In genomic region chr9:92500725-92501124, GRCh38 we compare ENCODE assay signal across 24 cellular contexts.
DNase-seq lines count a peak whose midpoint lies in the region; ATAC-seq and TF ChIP-seq lines count a peak whose summit lies in the region.
"Had no signal": no experiment of that assay in that cellular context is flagged by ENCODE, and none has a peak within 500 bp of the region (broad histone marks: within the 10 kb centered on the region; RNA-seq: fewer than 3 reads in every experiment).

No MANE protein-coding gene starts in this region.

- no peak for ATAC-seq in activated naive CD8-positive, alpha-beta T cell treated with anti-CD3 and anti-CD28 coated beads, Interleukin-2, amount 50 U/mL, for 24 hours
- ATAC-seq: CD8-positive, alpha-beta T cell; GM23338 had no signal

- H3K9me3 ChIP-seq in tibial artery, result no peaks in the 10 kb centered on the region
- H3K9me3 ChIP-seq: Caco-2 had no signal

- H3K9me3 Mint-ChIP-seq in activated naive CD8-positive, alpha-beta T cell (ENCODE audit: low read depth), result no peaks in the 10 kb centered on the region
- H3K9me3 Mint-ChIP-seq in activated naive CD8-positive, alpha-beta T cell treated with anti-CD3 and anti-CD28 coated beads, Interleukin-2, amount 50 U/mL, for 24 hours, result no peaks in the 10 kb centered on the region
- H3K9me3 Mint-ChIP-seq: CD8-positive, alpha-beta T cell; GM23338; H9 had no signal

- H3K27me3 Mint-ChIP-seq in activated naive CD8-positive, alpha-beta T cell, result no peaks in the 10 kb centered on the region
- no peaks in the 10 kb centered on the region for H3K27me3 Mint-ChIP-seq in activated naive CD8-positive, alpha-beta T cell treated with anti-CD3 and anti-CD28 coated beads, Interleukin-2, amount 50 U/mL, for 24 hours
- H3K27me3 Mint-ChIP-seq: B cell had no signal

- H3K4me1 Mint-ChIP-seq in activated naive CD8-positive, alpha-beta T cell (ENCODE audit: low read depth), result no peaks in the 10 kb centered on the region
- H3K4me1 Mint-ChIP-seq in activated naive CD8-positive, alpha-beta T cell treated with anti-CD3 and anti-CD28 coated beads, Interleukin-2, amount 50 U/mL, for 24 hours, result no peaks in the 10 kb centered on the region
- H3K4me1 Mint-ChIP-seq: B cell had no signal

- no peak for DNase-seq in activated naive CD8-positive, alpha-beta T cell treated with anti-CD3 and anti-CD28 coated beads, Interleukin-2, amount 50 U/mL, for 24 hours
- DNase-seq in coronary artery (ENCODE audit: low spot score) (no peak), tibial artery (no peak), SIG-M5 treated with dmso at 0.1 percent for 504 hours (lab: John Stamatoyannopoulos, UW; ENCODE audit: unreplicated experiment) (no peak), NCI-H1092 (lab: John Stamatoyannopoulos, UW) (no peak), midbrain (lab: John Stamatoyannopoulos, UW) (no peak)
- DNase-seq: Caco-2; CD8-positive, alpha-beta T cell; H9; MM.1S; NCI-H1417; NCI-H1694; NCI-H2029 treated with DMSO at 0.1 percent for 48 hours; NCI-H526 treated with DMSO at 0.1 percent for 48 hours; RPMI8226; SHP77 treated with DMSO at 0.1 percent for 48 hours had no signal

- intact Hi-C loops in tibial artery (cut with DNase I; ENCODE audit: low total_unique reads), result no loop called here

- H3K27ac Mint-ChIP-seq in activated naive CD8-positive, alpha-beta T cell, result peak overlapping the region; percentile 22
- H3K27ac Mint-ChIP-seq in activated naive CD8-positive, alpha-beta T cell treated with anti-CD3 and anti-CD28 coated beads, Interleukin-2, amount 50 U/mL, for 24 hours, result no peak overlapping the region
- H3K27ac Mint-ChIP-seq: B cell; CD8-positive, alpha-beta T cell; GM23338 had no signal

- H3K4me1 ChIP-seq in rectal smooth muscle tissue (ENCODE audit: control insufficient read depth, insufficient read depth, low read length) (peaks cover 28% of the 10 kb centered on the region), tibial artery (peaks cover 0 to 67% (median 34%) of the 10 kb centered on the region in 4 donors)
- H3K4me1 ChIP-seq: Caco-2 had no signal

- H3K27ac ChIP-seq in coronary artery (peak overlapping the region; percentile 46 to 89), rectal smooth muscle tissue (ENCODE audit: low read depth, low read length) (peak overlapping the region; percentile 19), tibial artery (peak overlapping the region; percentile 75 to 91)
- H3K27ac ChIP-seq: 22Rv1, C4-2B, KMS-11, PC-9 had no signal

- no peak overlapping the region for H3K9ac ChIP-seq in rectal smooth muscle tissue (ENCODE audit: low read length)
- H3K9ac ChIP-seq: KMS-11 had no signal

- no peak overlapping the region for H3K4me3 Mint-ChIP-seq in activated naive CD8-positive, alpha-beta T cell
- no peak overlapping the region for H3K4me3 Mint-ChIP-seq in activated naive CD8-positive, alpha-beta T cell treated with anti-CD3 and anti-CD28 coated beads, Interleukin-2, amount 50 U/mL, for 24 hours
- H3K4me3 Mint-ChIP-seq: B cell; CD8-positive, alpha-beta T cell; GM23338; H9 had no signal

- TF ChIP-seq CTCF in coronary artery (IDR thresholded peaks at IDR 0.05) (no peak), tibial artery (IDR thresholded peaks at IDR 0.05) (no peak)

- no peaks in the 10 kb centered on the region for H3K27me3 ChIP-seq in rectal smooth muscle tissue (ENCODE audit: control insufficient read depth, insufficient read depth, low read length)
- no peaks in the 10 kb centered on the region for H3K27me3 ChIP-seq in tibial artery

- H3K36me3 Mint-ChIP-seq in activated naive CD8-positive, alpha-beta T cell, result peaks cover 2% of the 10 kb centered on the region
- H3K36me3 Mint-ChIP-seq in activated naive CD8-positive, alpha-beta T cell treated with anti-CD3 and anti-CD28 coated beads, Interleukin-2, amount 50 U/mL, for 24 hours (ENCODE audit: low read depth), result peaks cover 2% of the 10 kb centered on the region
- H3K36me3 Mint-ChIP-seq: CD8-positive, alpha-beta T cell had no signal

- H3K36me3 ChIP-seq in rectal smooth muscle tissue (ENCODE audit: control insufficient read depth, insufficient read depth, low read length) (no peaks in the 10 kb centered on the region), tibial artery (no peaks in the 10 kb centered on the region)

- no peak overlapping the region for H3K4me3 ChIP-seq in coronary artery
- no peak overlapping the region for H3K4me3 ChIP-seq in rectal smooth muscle tissue (ENCODE audit: low read length)
- H3K4me3 ChIP-seq in tibial artery, result no peak overlapping the region
- H3K4me3 ChIP-seq: GM23338, PC-9 had no signal

Comparison
In these comparisons a context has a peak if more than half of its experiments do, and no peak if none do; other contexts are left out.
1. H3K27ac ChIP-seq: peak in every context shown above with its lines; median percentile 83 in tibial artery; 68 in coronary artery; 19 in rectal smooth muscle tissue.